In the genomic region with DNA sequence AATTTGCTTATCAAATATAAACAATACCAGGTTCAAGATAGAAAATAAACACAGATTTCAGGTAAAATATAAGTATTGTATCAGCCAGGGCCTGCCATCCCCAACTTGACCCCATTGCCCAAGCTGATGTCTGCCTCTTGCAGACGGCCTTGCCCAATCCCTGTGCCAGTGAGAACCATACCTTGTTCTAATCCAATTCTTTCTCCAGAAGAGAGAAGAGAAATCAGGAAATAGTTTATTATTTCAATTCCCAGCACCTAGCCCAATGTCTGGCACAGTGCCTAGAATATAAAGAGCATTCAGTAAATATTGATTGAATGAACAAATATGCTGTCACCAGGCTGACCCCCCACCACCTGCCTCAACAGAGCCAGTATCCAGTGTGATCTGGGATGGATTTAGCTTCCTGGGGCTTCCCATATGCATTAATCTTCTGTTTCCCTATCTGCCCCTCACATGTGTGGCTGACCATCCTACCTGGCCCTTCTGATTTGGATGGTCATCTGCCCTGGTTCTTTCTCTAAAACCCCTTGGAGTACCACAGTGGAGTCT, we compare ENCODE assay signal across 11 cellular contexts. TPM values are rescaled to one million over a fixed set of nuclear protein-coding genes. Genes with fewer than 3 reads are reported as not detected.
DNase-seq lines count a peak whose midpoint lies in the region; ATAC-seq, FAIRE-seq and TF ChIP-seq lines count a peak whose summit lies in the region.
"Not testable (repeated sequence)": the region's sequence is repeated elsewhere in the genome, so short reads cannot be mapped to it uniquely, and the experiment has no call there.
"Had no signal": no experiment of that assay in that cellular context is flagged by ENCODE, and none has a peak within 500 bp of the region (broad histone marks: within the 10 kb centered on the region; RNA-seq: fewer than 3 reads in every experiment).

No MANE protein-coding gene starts in this region.

- not testable (repeated sequence) for BruUV-seq in PC-3 (replicated peaks; lab: Mats Ljungman, UMichigan)

- not testable (repeated sequence) for H4K20me1 ChIP-seq in PC-3 (ENCODE audit: low read length)

- not testable (repeated sequence) for FAIRE-seq in pancreas (lab: Jason Lieb, UNC)

- not testable (repeated sequence) for DNase-seq in PC-3; RWPE2 (ENCODE audit: low spot score); body of pancreas; left colon; left lobe of liver (ENCODE audit: low spot score); mucosa of descending colon; pancreas

- not testable (repeated sequence) for H3F3A ChIP-seq in PC-3 (ENCODE audit: low read length, unreplicated experiment)

- not testable (repeated sequence) for H3K4me1 ChIP-seq in PC-3 (ENCODE audit: insufficient read depth, low read length); RWPE2 (ENCODE audit: insufficient read depth, poor library complexity, severe bottlenecking); body of pancreas; mucosa of descending colon (ENCODE audit: low read depth); pancreas

- H3K9me2 ChIP-seq in PC-3 (replicated peaks; ENCODE audit: low read length): not testable (repeated sequence)

- H2AFZ ChIP-seq in PC-3 (ENCODE audit: low read length): not testable (repeated sequence)

- not testable (repeated sequence) for H3K79me2 ChIP-seq in PC-3 (ENCODE audit: low read length)

- H3K27ac ChIP-seq in PC-3 (ENCODE audit: low read length); RWPE2 (ENCODE audit: poor library complexity, severe bottlenecking); body of pancreas; pancreas: not testable (repeated sequence)

- not testable (repeated sequence) for TF ChIP-seq POLR2A in body of pancreas (IDR thresholded peaks at IDR 0.05)

- no CpG with 5 or more reads among the region's 1 CpG for WGBS in body of pancreas, 2 donors
- WGBS in pancreas, 2 donors: no CpG with 5 or more reads among the region's 1 CpG

- not testable (repeated sequence) for H3K9me3 ChIP-seq in PC-3 (ENCODE audit: low read length); RWPE2 (ENCODE audit: severe bottlenecking); body of pancreas; mucosa of descending colon; pancreas

- H3K27me3 ChIP-seq in PC-3 (ENCODE audit: low read length); RWPE2 (ENCODE audit: insufficient read depth, poor library complexity, severe bottlenecking); body of pancreas; pancreas: not testable (repeated sequence)

- not testable (repeated sequence) for H3K9ac ChIP-seq in PC-3 (ENCODE audit: low read length)

- H3K36me3 ChIP-seq in PC-3 (ENCODE audit: low read depth, low read length); RWPE2 (ENCODE audit: low read depth); body of pancreas (replicated peaks in 1 of 2; ENCODE audit: insufficient read depth in 1 of 2, low read depth in 2 of 2); mucosa of descending colon (ENCODE audit: low read depth); pancreas: not testable (repeated sequence)

- intact Hi-C loops in PC-3 (cut with micrococcal nuclease); body of pancreas (cut with DNase I); left colon (cut with DNase I, micrococcal nuclease); mucosa of descending colon (cut with DNase I, micrococcal nuclease); pancreas (cut with DNase I): not testable (repeated sequence)

- CTCF ChIA-PET in PC-3 (lab: Charles Lee): not testable (repeated sequence)

- POLR2A ChIA-PET in PC-3 (lab: Charles Lee; ENCODE audit: unreplicated experiment): not testable (repeated sequence)

- H3K4me2 ChIP-seq in PC-3 (ENCODE audit: low read length): not testable (repeated sequence)

- not testable (repeated sequence) for TF ChIP-seq CTCF in PC-3 (conservative IDR thresholded peaks at IDR 0.05; ENCODE audit: low read depth, low read length); RWPE2 (IDR thresholded peaks at IDR 0.05; ENCODE audit: poor library complexity, severe bottlenecking); body of pancreas (IDR thresholded peaks at IDR 0.05); mucosa of descending colon (IDR thresholded peaks at IDR 0.05); pancreas (IDR thresholded peaks at IDR 0.05)

- peak; percentile 80 for ATAC-seq in PC-3
- ATAC-seq in RWPE2 (ENCODE audit: low read depth): peak; percentile 46; the same call in 1 of the 3 replicates
- ATAC-seq in body of pancreas: peak; percentile 50
- ATAC-seq in left colon: peak; percentile 63
- ATAC-seq in left lobe of liver: peak; percentile 41
- peak; percentile 71 for ATAC-seq in mucosa of descending colon
- peak in 3 of 4 donors; percentile 66 to 81 (median 71) for ATAC-seq in pancreas

- not testable (repeated sequence) for H3K4me3 ChIP-seq in PC-3 (ENCODE audit: low read length); RWPE2 (ENCODE audit: severe bottlenecking); body of pancreas; mucosa of descending colon; pancreas

RNA-seq across cellular contexts. Expression of a gene that starts 39.7 kb away (rescaled TPM):
- total RNA-seq in PC-3 (2014; rRNA removed) (18.0 and 29.9 TPM in 2 replicates), body of pancreas (10 to 100 TPM; 10.9 to 42.5 TPM), left colon (1 to 10 TPM in 1 of 2 donors, not detected in 1; 1.3 TPM), left lobe of liver (0.33 TPM), mucosa of descending colon (1 to 10 TPM in 1 of 3 donors, under 1 TPM in 1, not detected in 1; 0.61 to 1.4 TPM), pancreas (1 to 10 TPM in 1 of 6 donors, under 1 TPM in 3, not detected in 2; 0.32 to 1.8 (median 0.57) TPM)
- polyA plus RNA-seq in pancreas: under 1 TPM; 0.27 to 0.31 TPM
- total RNA-seq: A673; Caco-2; CD4-positive, CD25-positive, alpha-beta regulatory T cell; CD8-positive, alpha-beta T cell had no signal
